Comparison of ENCODE assay signal across 8 cellular contexts in genomic region chr1:109618614-109619404, GRCh38. TPM values are rescaled to one million over a fixed set of nuclear protein-coding genes. Genes with fewer than 3 reads are reported as not detected.
DNase-seq lines count a peak whose midpoint lies in the region; ATAC-seq and TF ChIP-seq lines count a peak whose summit lies in the region.

No MANE protein-coding gene starts in this region.

- H3K27ac ChIP-seq in cardiac muscle cell (no peak overlapping the region), adrenal gland (peak overlapping the region; percentile 25 to 88 (median 62)), lung (ENCODE audit: low read depth in 1 of 2, low read length in 1 of 2) (peak overlapping the region; percentile 70 to 77)

- no peaks in the 10 kb centered on the region for H3K9me3 Mint-ChIP-seq in type B pancreatic cell

- H3K4me3 ChIP-seq in cardiac muscle cell: peak overlapping the region; percentile 54
- H3K4me3 ChIP-seq in adrenal gland: peak overlapping the region in 2 of 4 donors; percentile 40 to 71
- no peak overlapping the region for H3K4me3 ChIP-seq in lung

- no peak for ATAC-seq in left ventricle myocardium superior
- no peak for ATAC-seq in lung (ENCODE audit: insufficient read depth, low FRiP score)
- no peak for ATAC-seq in HG03378 (IDR thresholded peaks at IDR 0.05; ENCODE audit: unreplicated experiment)
- no peak for ATAC-seq in HG02973 (IDR thresholded peaks at IDR 0.05; ENCODE audit: unreplicated experiment)

- DNase-seq in cardiac muscle cell (ENCODE audit: low read depth in 1 of 2, low spot score in 1 of 2): no peak
- DNase-seq in left ventricle myocardium superior: no peak
- peak in 1 of 7 donors; percentile 38 for DNase-seq in adrenal gland
- DNase-seq in lung (ENCODE audit: low spot score): no peak
- DNase-seq in type B pancreatic cell (ENCODE audit: extremely low spot score, unreplicated experiment): no peak
- no peak for DNase-seq in germinal center (ENCODE audit: low spot score)

- peaks cover 48% of the 10 kb centered on the region for H3K4me1 Mint-ChIP-seq in type B pancreatic cell (ENCODE audit: unreplicated experiment)

- H3K4me1 ChIP-seq in cardiac muscle cell (ENCODE audit: low read depth) (no peaks in the 10 kb centered on the region), adrenal gland (replicated peaks in 1 of 2) (peaks cover 12 to 37% of the 10 kb centered on the region in 2 donors), lung (ENCODE audit: control insufficient read depth in 2 of 2, insufficient read depth in 2 of 2, low read length in 2 of 2) (peaks cover 0 to 18% of the 10 kb centered on the region in 2 donors)

- no peak for TF ChIP-seq CTCF in cardiac muscle cell (IDR thresholded peaks at IDR 0.05; ENCODE audit: low read depth, low read length)
- no peak for TF ChIP-seq CTCF in adrenal gland (IDR thresholded peaks at IDR 0.05)
- TF ChIP-seq CTCF in lung (IDR thresholded peaks at IDR 0.05; ENCODE audit: control extremely low read depth, extremely low read depth): no peak
- no peak for TF ChIP-seq CTCF in type B pancreatic cell (conservative IDR thresholded peaks at IDR 0.05)

- TF ChIP-seq POLR2A in adrenal gland (IDR thresholded peaks at IDR 0.05): no peak

- H3K4me3 Mint-ChIP-seq in type B pancreatic cell: peak overlapping the region; percentile 98

- no peaks in the 10 kb centered on the region for H3K9me3 ChIP-seq in cardiac muscle cell (ENCODE audit: low read depth)
- H3K9me3 ChIP-seq in adrenal gland (replicated peaks in 1 of 3): no peaks in the 10 kb centered on the region
- no peaks in the 10 kb centered on the region for H3K9me3 ChIP-seq in lung (ENCODE audit: control insufficient read depth in 2 of 2, insufficient read depth in 1 of 2, low read length in 1 of 2)

- peak overlapping the region; percentile 95 for H3K27ac Mint-ChIP-seq in type B pancreatic cell

- intact Hi-C loops in left ventricle myocardium superior (cut with micrococcal nuclease): no loop called here
- intact Hi-C loops in adrenal gland (cut with DNase I): no loop called here

- no peaks in the 10 kb centered on the region for H3K27me3 Mint-ChIP-seq in type B pancreatic cell

- H3K36me3 Mint-ChIP-seq in type B pancreatic cell: no peaks in the 10 kb centered on the region

- no peaks in the 10 kb centered on the region for H3K36me3 ChIP-seq in cardiac muscle cell
- no peaks in the 10 kb centered on the region for H3K36me3 ChIP-seq in adrenal gland (replicated peaks in 1 of 2)
- no peaks in the 10 kb centered on the region for H3K36me3 ChIP-seq in lung (ENCODE audit: control insufficient read depth in 2 of 2, insufficient read depth in 2 of 2, low read length in 2 of 2)

- 41 to 47% (median 44%) methylated on average over 5 of the region's 5 CpGs for WGBS in adrenal gland, 4 donors
- WGBS in lung, 2 donors: 59 to 69% methylated on average over 5 of the region's 5 CpGs

- H3K27me3 ChIP-seq in cardiac muscle cell (no peaks in the 10 kb centered on the region), adrenal gland (no peaks in the 10 kb centered on the region), lung (ENCODE audit: control insufficient read depth, insufficient read depth) (no peaks in the 10 kb centered on the region)

RNA-seq across cellular contexts. Expression of gene GNAT2, which starts 0.6 kb away (rescaled TPM):
- not detected in 2 replicates for total RNA-seq in cardiac muscle cell
- 0.22 TPM in 1 of 2 replicates, not detected in the other for polyA plus RNA-seq in cardiac muscle cell
- total RNA-seq in left ventricle myocardium superior: not detected
- under 1 TPM in 3 of 8 donors, not detected in 5; 0.36 to 0.95 (median 0.38) TPM for total RNA-seq in adrenal gland
- under 1 TPM in 1 of 3 donors, not detected in 2; 0.29 TPM for polyA plus RNA-seq in adrenal gland
- not detected for total RNA-seq in lung
- under 1 TPM in 1 of 2 donors, not detected in 1; 0.24 TPM for polyA plus RNA-seq in lung
- total RNA-seq in type B pancreatic cell (ENCODE audit: low replicate concordance): not detected in 2 replicates

RNA-seq across cellular contexts. Expression of gene AMPD2, which starts 0.8 kb away (rescaled TPM):
- total RNA-seq in cardiac muscle cell: 72.8 and 116 TPM in 2 replicates
- 47.9 and 53.2 TPM in 2 replicates for polyA plus RNA-seq in cardiac muscle cell
- 11.0 TPM for total RNA-seq in left ventricle myocardium superior
- total RNA-seq in adrenal gland: 100 to 1,000 TPM in 1 of 8 donors, 10 to 100 TPM in 7; 40.3 to 170 (median 71.8) TPM
- 100 to 1,000 TPM in 1 of 3 donors, 10 to 100 TPM in 2; 32.3 to 130 (median 60.7) TPM for polyA plus RNA-seq in adrenal gland
- 10 to 100 TPM; 35.8 to 57.4 TPM for total RNA-seq in lung
- polyA plus RNA-seq in lung: 10 to 100 TPM; 16.7 to 53.2 TPM
- total RNA-seq in type B pancreatic cell (ENCODE audit: low replicate concordance): 71.1 and 105 TPM in 2 replicates

RNA-seq across cellular contexts. Expression of gene GSTM4, which starts 37.1 kb away (rescaled TPM):
- total RNA-seq in cardiac muscle cell (53.5 and 65.3 TPM in 2 replicates), left ventricle myocardium superior (46.5 TPM), adrenal gland (10 to 100 TPM; 20.5 to 71.0 (median 32.5) TPM), lung (10 to 100 TPM; 18.6 to 19.7 TPM), type B pancreatic cell (ENCODE audit: low replicate concordance) (37.5 and 42.2 TPM in 2 replicates)
- polyA plus RNA-seq in cardiac muscle cell (134 and 136 TPM in 2 replicates), adrenal gland (10 to 100 TPM; 20.7 to 57.5 (median 40.8) TPM), lung (10 to 100 TPM in 1 of 2 donors, 1 to 10 TPM in 1; 8.8 to 17.1 TPM)

RNA-seq across cellular contexts. Expression of gene GSTM2, which starts 49.0 kb away (rescaled TPM):
- 55.2 and 78.5 TPM in 2 replicates for total RNA-seq in cardiac muscle cell
- 117 and 164 TPM in 2 replicates for polyA plus RNA-seq in cardiac muscle cell
- total RNA-seq in left ventricle myocardium superior: 83.6 TPM
- 100 to 1,000 TPM in 2 of 8 donors, 10 to 100 TPM in 6; 17.2 to 105 (median 63.4) TPM for total RNA-seq in adrenal gland
- 100 to 1,000 TPM in 2 of 3 donors, 10 to 100 TPM in 1; 37.3 to 495 (median 360) TPM for polyA plus RNA-seq in adrenal gland
- 100 to 1,000 TPM in 1 of 2 donors, 10 to 100 TPM in 1; 27.6 to 106 TPM for total RNA-seq in lung
- polyA plus RNA-seq in lung: 10 to 100 TPM in 1 of 2 donors, 1 to 10 TPM in 1; 7.7 to 51.7 TPM
- total RNA-seq in type B pancreatic cell (ENCODE audit: low replicate concordance): 26.8 and 75.6 TPM in 2 replicates
